In genomic region chr2:120923426-120923825, GRCh38 we compare ENCODE assay signal across 33 cellular contexts.
"Had no signal": no experiment of that assay in that cellular context is flagged by ENCODE, and none has a peak within 500 bp of the region (broad histone marks: within the 10 kb centered on the region; RNA-seq: fewer than 3 reads in every experiment).

No MANE protein-coding gene starts in this region.

- FAIRE-seq: RCC 7860 had no signal

- H3K4me3 ChIP-seq: adrenal gland, PC-9 had no signal

- H3K4me2 ChIP-seq: PC-9 had no signal

- ATAC-seq: activated naive CD4-positive, alpha-beta T cell treated with anti-CD3 and anti-CD28 coated beads, Interleukin-2, amount 50 U/mL, for 72 hours; activated T-cell treated with anti-CD3 and anti-CD28 coated beads, Interleukin-2, amount 50 U/mL, for 4 hours; Right ventricle myocardium inferior; SK-N-SH treated with all-trans-retinoic acid at 6 μM for 48 hours had no signal

- H3K9me3 ChIP-seq: adrenal gland had no signal

- DNase-seq: activated B cell treated with CpG ODN at 0.5 μM for 24 hours; activated CD4-positive, alpha-beta memory T cell treated with anti-CD3 and anti-CD28 coated beads for 36 hours; activated CD4-positive, alpha-beta T cell treated with anti-CD3 and anti-CD28 coated beads for 4 hours; activated CD4-positive, alpha-beta T cell treated with anti-CD3 and anti-CD28 coated beads, Interleukin-2, amount 50 U/mL, for 1 hour; activated CD4-positive, CD25-positive, alpha-beta regulatory T cell treated with anti-CD3 and anti-CD28 coated beads, Interleukin-2, amount 50 U/mL, for 72 hours; activated CD8-positive, alpha-beta memory T cell treated with anti-CD3 and anti-CD28 coated beads, Interleukin-2, amount 50 U/mL, for 4 hours; activated gamma-delta T cell treated with Interleukin-2 at 50 U/mL for 16 hours; activated naive CD4-positive, alpha-beta T cell treated with anti-CD3 and anti-CD28 coated beads for 36 hours; activated T-cell treated with anti-CD3 and anti-CD28 coated beads for 4 hours; activated T-cell treated with anti-CD3 and anti-CD28 coated beads, Interleukin-2, amount 50 U/mL, for 4 hours; adrenal gland; central memory CD4-positive, alpha-beta T cell; Karpas-422; NCI-H1048; NCI-H1436 treated with DMSO at 0.1 percent for 48 hours; NCI-H1694 treated with DMSO at 0.1 percent for 48 hours; NCI-H2029 treated with DMSO at 0.1 percent for 48 hours; NCI-H2107; NCI-H2171; NCI-H510A; NCI-H526; NCI-H748 treated with DMSO at 0.1 percent for 48 hours; NK-92 treated with Interleukin-12 subunit alpha and Interleukin-12 subunit beta, amount 100 ng/mL, for 24 hours; PC-9; SIG-M5; T-helper 1 cell; T-helper 2 cell; T-helper 9 cell had no signal

- H3K36me3 ChIP-seq: adrenal gland had no signal

- H3K4me1 ChIP-seq: adrenal gland had no signal

- H2AFZ ChIP-seq: PC-9 had no signal

- H3K27ac ChIP-seq: adrenal gland, PC-9, VCaP had no signal

- H3K27me3 ChIP-seq: adrenal gland had no signal
